Comparison of ENCODE assay signal across 23 cellular contexts in the genomic region with DNA sequence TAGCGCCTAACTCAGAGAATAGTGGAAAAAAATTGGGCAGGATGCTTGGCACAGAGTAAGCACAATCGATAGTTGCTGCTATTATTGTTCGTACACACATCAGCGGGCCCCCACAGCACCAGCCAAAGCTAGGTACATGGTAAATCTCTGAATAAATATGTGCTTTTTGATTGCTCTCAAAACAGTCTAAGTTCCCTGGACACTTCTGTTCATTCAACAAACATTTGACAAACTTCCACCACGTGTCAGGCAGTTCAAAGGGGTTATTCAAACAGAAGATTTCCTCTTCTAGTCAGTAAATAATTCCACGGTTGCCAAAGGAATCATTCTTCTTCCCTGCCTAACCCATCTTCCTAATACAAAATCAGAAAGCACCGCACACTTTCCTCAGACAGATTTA.
DNase-seq lines count a peak whose midpoint lies in the region; TF ChIP-seq lines count a peak whose summit lies in the region.
"Had no signal": no experiment of that assay in that cellular context is flagged by ENCODE, and none has a peak within 500 bp of the region (broad histone marks: within the 10 kb centered on the region; RNA-seq: fewer than 3 reads in every experiment).

No MANE protein-coding gene starts in this region.

- H3K4me1 ChIP-seq in SK-N-SH (ENCODE audit: control insufficient read depth in 1 of 2, insufficient read depth in 2 of 2, low read depth in 1 of 2, low read length in 1 of 2) = peaks cover 0 to 11% of the 10 kb centered on the region in 2 experiments; a peak in 2 of 4 replicates
- H3K4me1 ChIP-seq: heart right ventricle had no signal

- no peak overlapping the region for H3K4me3 ChIP-seq in SK-N-SH (ENCODE audit: low read depth in 2 of 2, low read length in 1 of 2)
- H3K4me3 ChIP-seq: coronary artery, heart right ventricle, mucosa of descending colon, skin epidermis had no signal

- peaks cover 8% of the 10 kb centered on the region for H3F3A ChIP-seq in SK-N-SH (replicated peaks; ENCODE audit: insufficient read depth)

- no peak overlapping the region for H3K27ac ChIP-seq in SK-N-SH (ENCODE audit: low read depth in 2 of 2, low read length in 1 of 2)
- H3K27ac ChIP-seq: coronary artery, heart right ventricle, skin epidermis had no signal

- no peak for TF ChIP-seq CTCF in SK-N-SH (IDR thresholded peaks at IDR 0.05)

- no peaks in the 10 kb centered on the region for H4K20me1 ChIP-seq in SK-N-SH (ENCODE audit: insufficient read depth)

- no peaks in the 10 kb centered on the region for H3K79me2 ChIP-seq in SK-N-SH (ENCODE audit: insufficient read depth)

- TF ChIP-seq RAD21 in SK-N-SH (IDR thresholded peaks at IDR 0.05; ENCODE audit: low read length) = no peak

- H3K36me3 ChIP-seq in SK-N-SH (replicated peaks in 1 of 2; ENCODE audit: control insufficient read depth in 1 of 2, insufficient read depth in 2 of 2, low read length in 1 of 2) = peaks cover 0 to 2% of the 10 kb centered on the region in 2 experiments
- H3K36me3 ChIP-seq: heart right ventricle had no signal

- no peaks in the 10 kb centered on the region for H3K9me3 ChIP-seq in SK-N-SH
- H3K9me3 ChIP-seq: heart right ventricle, mucosa of descending colon had no signal

- WGBS in SK-N-SH (ENCODE audit: low lambda C conversion rate) = 76% methylated on average over 7 of the region's 7 CpGs

- no peaks in the 10 kb centered on the region for H3K27me3 ChIP-seq in SK-N-SH (ENCODE audit: insufficient read depth)
- H3K27me3 ChIP-seq: heart right ventricle had no signal

- no peak for TF ChIP-seq EP300 in SK-N-SH (IDR thresholded peaks at IDR 0.05; ENCODE audit: borderline replicate concordance in 1 of 2, low read depth in 1 of 2, low read length in 1 of 2)

- H3K4me2 ChIP-seq in SK-N-SH = no peak overlapping the region

- no peak overlapping the region for H2AFZ ChIP-seq in SK-N-SH (ENCODE audit: low read depth)

- H3K9me2 ChIP-seq in SK-N-SH = no peaks in the 10 kb centered on the region

- CTCF ChIA-PET in SK-N-SH (lab: Yijun Ruan, JAX) = interaction anchor here (0.8 to 1.6 kb wide), 2 partner anchors 11 to 17 kb away, joined by 3 read pairs; no protein-coding TSS in a partner anchor

- DNase-seq in DMS53 (lab: John Stamatoyannopoulos, UW) = peak; percentile 90
- peak; percentile 2 for DNase-seq in NCI-H2029 treated with DMSO at 0.1 percent for 48 hours (lab: John Stamatoyannopoulos, UW)
- DNase-seq in dermis microvascular lymphatic vessel endothelial cell (ENCODE audit: low read depth in 2 of 2) = peak; percentile 92 to 94
- peak; percentile 36 for DNase-seq in medulla oblongata (ENCODE audit: extremely low spot score)
- DNase-seq in DMS 273 treated with DMSO at 0.1 percent for 48 hours (lab: John Stamatoyannopoulos, UW) = no peak
- DNase-seq in SK-N-SH = no peak
- DNase-seq in EL = no peak
- DNase-seq: activated CD4-positive, CD25-positive, alpha-beta regulatory T cell; activated CD8-positive, alpha-beta T cell treated with anti-CD3 and anti-CD28 coated beads for 36 hours; activated effector memory CD4-positive, alpha-beta T cell treated with anti-CD3 and anti-CD28 coated beads, Interleukin-2, amount 50 U/mL, for 16 hours; activated T-cell treated with anti-CD3 and anti-CD28 coated beads for 4 hours; CD4-positive, CD25-positive, alpha-beta regulatory T cell; heart right ventricle; immature natural killer cell; KBM-7; mucosa of descending colon; NCI-H187 treated with DMSO at 0.1 percent for 48 hours; NCI-H446; nephron progenitor cell; RPMI8226; stimulated activated CD4-positive, alpha-beta T cell treated with anti-CD3 and anti-CD28 coated beads, Interleukin-1b, Interleukin-23, amount 100 ng/mL, for 48 hours had no signal

- no peak overlapping the region for H3K9ac ChIP-seq in SK-N-SH

- POLR2A ChIA-PET in SK-N-SH (lab: Yijun Ruan, JAX) = no interaction called here

TF ChIP-seq in SK-N-SH, 30 proteins besides CTCF, POLR2A, EP300 and RAD21:
- TF ChIP-seq FOXM1 (IDR thresholded peaks at IDR 0.05; ENCODE audit: low read depth) (no peak), MEF2A (IDR thresholded peaks at IDR 0.05; ENCODE audit: borderline replicate concordance, low read depth) (no peak), POLR2AphosphoS5 (IDR thresholded peaks at IDR 0.05; ENCODE audit: low read depth, low read length) (no peak), FOSL2 (IDR thresholded peaks at IDR 0.05; ENCODE audit: borderline replicate concordance, low read depth) (no peak), TAF1 (IDR thresholded peaks at IDR 0.05; ENCODE audit: borderline replicate concordance, low read depth, low read length) (no peak), ZBTB33 (IDR thresholded peaks at IDR 0.05; ENCODE audit: borderline replicate concordance, low read depth) (no peak), MXI1 (IDR thresholded peaks at IDR 0.05; ENCODE audit: low read depth, low read length) (no peak), TCF12 (IDR thresholded peaks at IDR 0.05) (no peak), IRF3 (IDR thresholded peaks at IDR 0.05; ENCODE audit: low read depth, low read length) (no peak), REST (IDR thresholded peaks at IDR 0.05; ENCODE audit: low read depth, low read length) (no peak), JUND (IDR thresholded peaks at IDR 0.05) (no peak), FOXJ3 (CRISPR knock-in tag; IDR thresholded peaks at IDR 0.05) (no peak), RCOR1 (IDR thresholded peaks at IDR 0.05; ENCODE audit: low read length) (no peak), GATA2 (CRISPR knock-in tag; IDR thresholded peaks at IDR 0.05) (no peak)
- TF ChIP-seq, protein P1, sequence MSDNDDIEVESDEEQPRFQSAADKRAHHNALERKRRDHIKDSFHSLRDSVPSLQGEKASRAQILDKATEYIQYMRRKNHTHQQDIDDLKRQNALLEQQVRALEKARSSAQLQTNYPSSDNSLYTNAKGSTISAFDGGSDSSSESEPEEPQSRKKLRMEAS (IDR thresholded peaks at IDR 0.05; ENCODE audit: low read depth) = no peak

Comparison
In these comparisons a context has a peak if more than half of its experiments do, and no peak if none do; other contexts are left out.
1. DNase-seq: peak in DMS53 (single experiment), NCI-H2029 treated with DMSO at 0.1 percent for 48 hours (single experiment), dermis microvascular lymphatic vessel endothelial cell (2 of 2) and medulla oblongata (single experiment); none in DMS 273 treated with DMSO at 0.1 percent for 48 hours (single experiment), SK-N-SH (single experiment) and EL (single experiment).